1 cellular context compared by ENCODE assay signal in the genomic region with DNA sequence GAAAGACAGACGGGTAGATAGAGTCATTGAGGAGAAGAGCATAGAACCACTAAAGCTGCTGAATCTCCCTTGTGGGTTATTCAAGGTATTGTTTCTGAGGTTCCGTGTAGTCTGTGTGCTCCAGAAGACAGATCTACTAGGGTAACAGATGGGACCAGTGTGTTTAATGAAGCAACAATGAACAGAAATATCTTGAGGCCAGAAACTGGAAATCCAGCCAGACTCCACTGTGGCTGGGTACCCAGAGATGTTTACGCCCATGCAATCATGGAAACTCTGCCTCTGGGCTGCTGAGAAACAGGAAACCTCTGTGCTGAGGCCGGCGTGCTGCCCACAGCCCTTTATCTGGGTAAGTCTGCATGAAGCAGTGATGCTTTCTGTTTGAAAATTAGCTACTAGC.
TF ChIP-seq lines count a peak whose summit lies in the region.

No MANE protein-coding gene starts in this region.

TF ChIP-seq in K562, 482 proteins besides CTCF, POLR2A, EP300 and RAD21 (continued from another document):
- TF ChIP-seq, protein P1, sequence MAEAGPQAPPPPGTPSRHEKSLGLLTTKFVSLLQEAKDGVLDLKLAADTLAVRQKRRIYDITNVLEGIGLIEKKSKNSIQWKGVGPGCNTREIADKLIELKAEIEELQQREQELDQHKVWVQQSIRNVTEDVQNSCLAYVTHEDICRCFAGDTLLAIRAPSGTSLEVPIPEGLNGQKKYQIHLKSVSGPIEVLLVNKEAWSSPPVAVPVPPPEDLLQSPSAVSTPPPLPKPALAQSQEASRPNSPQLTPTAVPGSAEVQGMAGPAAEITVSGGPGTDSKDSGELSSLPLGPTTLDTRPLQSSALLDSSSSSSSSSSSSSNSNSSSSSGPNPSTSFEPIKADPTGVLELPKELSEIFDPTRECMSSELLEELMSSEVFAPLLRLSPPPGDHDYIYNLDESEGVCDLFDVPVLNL (CRISPR knock-in tag; IDR thresholded peaks at IDR 0.05; ENCODE audit: low read depth): no peak
- TF ChIP-seq ZNF311 (CRISPR knock-in tag; IDR thresholded peaks at IDR 0.05): no peak
- no peak for TF ChIP-seq ZFP36 (IDR thresholded peaks at IDR 0.05; ENCODE audit: low read depth, low read length, partially characterized antibody)
- TF ChIP-seq, protein P2, sequence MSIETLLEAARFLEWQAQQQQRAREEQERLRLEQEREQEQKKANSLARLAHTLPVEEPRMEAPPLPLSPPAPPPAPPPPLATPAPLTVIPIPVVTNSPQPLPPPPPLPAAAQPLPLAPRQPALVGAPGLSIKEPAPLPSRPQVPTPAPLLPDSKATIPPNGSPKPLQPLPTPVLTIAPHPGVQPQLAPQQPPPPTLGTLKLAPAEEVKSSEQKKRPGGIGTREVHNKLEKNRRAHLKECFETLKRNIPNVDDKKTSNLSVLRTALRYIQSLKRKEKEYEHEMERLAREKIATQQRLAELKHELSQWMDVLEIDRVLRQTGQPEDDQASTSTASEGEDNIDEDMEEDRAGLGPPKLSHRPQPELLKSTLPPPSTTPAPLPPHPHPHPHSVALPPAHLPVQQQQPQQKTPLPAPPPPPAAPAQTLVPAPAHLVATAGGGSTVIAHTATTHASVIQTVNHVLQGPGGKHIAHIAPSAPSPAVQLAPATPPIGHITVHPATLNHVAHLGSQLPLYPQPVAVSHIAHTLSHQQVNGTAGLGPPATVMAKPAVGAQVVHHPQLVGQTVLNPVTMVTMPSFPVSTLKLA (conservative IDR thresholded peaks at IDR 0.05): no peak
- TF ChIP-seq ZNF431 (CRISPR knock-in tag; IDR thresholded peaks at IDR 0.05): no peak
